Comparison of ENCODE assay signal across 1 cellular context in the genomic region with DNA sequence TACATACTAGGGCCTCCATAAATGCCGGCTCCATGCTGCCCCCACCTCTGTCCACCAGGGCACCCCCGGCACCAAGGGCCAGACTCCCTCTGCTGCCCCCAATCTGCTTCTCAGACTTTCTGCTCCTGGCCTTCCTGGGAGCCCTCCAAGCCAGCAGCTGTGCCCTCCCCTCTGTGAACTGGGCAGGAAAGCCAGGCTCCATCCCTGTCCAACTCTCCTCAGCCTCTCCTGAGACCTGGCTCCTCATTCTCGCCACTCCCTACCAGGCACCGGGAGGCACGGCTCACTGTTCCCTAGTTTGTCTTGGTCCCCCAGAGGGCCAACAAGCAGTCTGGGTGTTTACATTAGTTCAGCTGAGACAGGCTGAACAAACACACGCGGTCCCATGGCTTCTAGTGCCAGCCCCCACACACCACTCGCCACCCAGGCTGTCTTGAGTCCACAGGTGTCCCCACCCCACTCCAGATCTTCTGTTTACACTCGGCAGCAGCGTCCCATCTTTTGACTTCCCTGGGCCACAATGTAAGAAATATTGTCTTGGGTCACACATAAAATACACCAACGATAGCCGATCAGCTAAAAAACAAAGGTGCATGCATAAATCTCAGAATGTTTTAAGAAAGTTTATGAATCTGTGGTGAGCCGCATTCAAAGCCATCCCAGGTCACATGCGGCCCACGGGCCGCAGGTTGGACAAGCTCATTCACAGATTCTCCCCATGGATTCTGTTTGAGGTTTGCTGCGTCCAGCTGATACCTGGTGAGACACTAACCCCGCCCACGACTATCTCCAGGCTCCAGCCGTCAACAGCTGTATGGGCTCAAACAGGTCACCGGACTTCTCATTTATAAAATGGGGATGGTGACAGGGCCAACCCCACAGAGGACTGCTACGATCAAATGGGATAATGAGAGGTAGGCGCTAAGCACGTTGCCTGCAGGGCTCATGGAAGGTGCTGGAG.
TF ChIP-seq lines count a peak whose summit lies in the region.

No MANE protein-coding gene starts in this region.

TF ChIP-seq in K562, 482 proteins besides CTCF, POLR2A, EP300 and RAD21 (continued from another document and continues in another):
- TF ChIP-seq, protein P1, sequence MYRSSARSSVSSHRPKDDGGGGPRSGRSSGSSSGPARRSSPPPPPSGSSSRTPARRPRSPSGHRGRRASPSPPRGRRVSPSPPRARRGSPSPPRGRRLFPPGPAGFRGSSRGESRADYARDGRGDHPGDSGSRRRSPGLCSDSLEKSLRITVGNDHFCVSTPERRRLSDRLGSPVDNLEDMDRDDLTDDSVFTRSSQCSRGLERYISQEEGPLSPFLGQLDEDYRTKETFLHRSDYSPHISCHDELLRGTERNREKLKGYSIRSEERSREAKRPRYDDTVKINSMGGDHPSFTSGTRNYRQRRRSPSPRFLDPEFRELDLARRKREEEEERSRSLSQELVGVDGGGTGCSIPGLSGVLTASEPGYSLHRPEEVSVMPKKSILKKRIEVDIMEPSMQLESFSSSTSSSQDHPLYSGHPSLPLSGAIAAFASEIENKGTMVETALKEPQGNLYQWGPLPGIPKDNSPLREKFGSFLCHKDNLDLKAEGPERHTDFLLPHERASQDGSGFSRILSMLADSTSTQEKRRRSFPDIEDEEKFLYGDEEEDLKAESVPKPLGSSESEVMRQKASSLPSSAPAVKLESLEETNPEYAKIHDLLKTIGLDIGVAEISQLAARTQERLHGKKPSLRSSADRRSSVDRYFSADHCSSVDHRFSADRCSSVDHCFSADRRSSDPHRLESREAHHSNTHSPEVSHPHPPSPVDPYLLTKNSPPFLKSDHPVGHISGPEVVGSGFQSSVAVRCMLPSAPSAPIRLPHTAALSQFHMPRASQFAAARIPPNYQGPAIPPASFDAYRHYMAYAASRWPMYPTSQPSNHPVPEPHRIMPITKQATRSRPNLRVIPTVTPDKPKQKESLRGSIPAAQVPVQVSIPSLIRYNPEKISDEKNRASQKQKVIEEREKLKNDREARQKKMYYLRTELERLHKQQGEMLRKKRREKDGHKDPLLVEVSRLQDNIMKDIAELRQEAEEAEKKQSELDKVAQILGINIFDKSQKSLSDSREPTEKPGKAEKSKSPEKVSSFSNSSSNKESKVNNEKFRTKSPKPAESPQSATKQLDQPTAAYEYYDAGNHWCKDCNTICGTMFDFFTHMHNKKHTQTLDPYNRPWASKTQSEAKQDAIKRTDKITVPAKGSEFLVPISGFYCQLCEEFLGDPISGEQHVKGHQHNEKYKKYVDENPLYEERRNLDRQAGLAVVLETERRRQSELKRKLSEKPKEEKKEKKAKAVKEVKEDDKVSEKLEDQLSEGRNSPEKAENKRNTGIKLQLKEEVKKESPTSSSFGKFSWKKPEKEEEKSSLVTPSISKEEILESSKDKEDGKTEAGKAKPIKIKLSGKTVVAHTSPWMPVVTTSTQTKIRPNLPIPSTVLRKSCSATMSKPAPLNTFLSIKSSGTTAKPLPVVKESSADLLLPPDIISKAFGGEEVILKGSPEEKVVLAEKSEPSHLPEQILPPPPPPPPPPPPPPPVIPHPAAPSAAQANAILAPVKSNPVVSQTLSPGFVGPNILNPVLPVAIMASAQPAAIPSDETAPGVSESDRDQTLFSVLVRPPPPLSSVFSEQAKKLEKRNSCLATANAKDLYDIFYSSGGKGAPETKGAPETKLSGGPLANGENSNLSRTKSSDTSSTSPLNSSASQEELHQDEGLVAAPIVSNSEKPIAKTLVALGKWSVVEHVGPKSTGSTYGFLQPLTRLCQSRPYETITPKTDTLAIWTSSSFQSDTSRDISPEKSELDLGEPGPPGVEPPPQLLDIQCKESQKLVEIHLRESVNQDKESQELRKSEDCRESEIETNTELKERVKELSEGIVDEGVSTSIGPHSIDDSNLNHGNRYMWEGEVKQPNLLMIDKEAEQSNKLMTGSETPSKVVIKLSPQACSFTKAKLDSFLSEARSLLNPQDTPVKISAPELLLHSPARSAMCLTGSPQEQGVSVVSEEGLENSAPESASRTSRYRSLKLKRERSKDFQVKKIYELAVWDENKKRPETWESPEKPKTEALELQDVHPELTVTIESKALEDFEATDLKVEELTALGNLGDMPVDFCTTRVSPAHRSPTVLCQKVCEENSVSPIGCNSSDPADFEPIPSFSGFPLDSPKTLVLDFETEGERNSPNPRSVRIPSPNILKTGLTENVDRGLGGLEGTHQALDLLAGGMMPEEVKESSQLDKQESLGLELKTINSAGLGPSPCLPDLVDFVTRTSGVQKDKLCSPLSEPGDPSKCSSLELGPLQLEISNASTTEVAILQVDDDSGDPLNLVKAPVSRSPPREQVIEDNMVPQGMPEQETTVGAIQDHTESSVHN (IDR thresholded peaks at IDR 0.05; ENCODE audit: borderline replicate concordance in 1 of 2, low read depth in 1 of 2), result peak in 1 of 2 experiments; percentile 95; a peak in 2 of 4 replicates
- TF ChIP-seq KLF1 (tag; IDR thresholded peaks at IDR 0.05) (no peak), ZNF24 (IDR thresholded peaks at IDR 0.05) (0 out of 2 replicates have a peak, but pooled peaks have one; percentile 37), CSDE1 (IDR thresholded peaks at IDR 0.05) (no peak)
- TF ChIP-seq, protein P2, sequence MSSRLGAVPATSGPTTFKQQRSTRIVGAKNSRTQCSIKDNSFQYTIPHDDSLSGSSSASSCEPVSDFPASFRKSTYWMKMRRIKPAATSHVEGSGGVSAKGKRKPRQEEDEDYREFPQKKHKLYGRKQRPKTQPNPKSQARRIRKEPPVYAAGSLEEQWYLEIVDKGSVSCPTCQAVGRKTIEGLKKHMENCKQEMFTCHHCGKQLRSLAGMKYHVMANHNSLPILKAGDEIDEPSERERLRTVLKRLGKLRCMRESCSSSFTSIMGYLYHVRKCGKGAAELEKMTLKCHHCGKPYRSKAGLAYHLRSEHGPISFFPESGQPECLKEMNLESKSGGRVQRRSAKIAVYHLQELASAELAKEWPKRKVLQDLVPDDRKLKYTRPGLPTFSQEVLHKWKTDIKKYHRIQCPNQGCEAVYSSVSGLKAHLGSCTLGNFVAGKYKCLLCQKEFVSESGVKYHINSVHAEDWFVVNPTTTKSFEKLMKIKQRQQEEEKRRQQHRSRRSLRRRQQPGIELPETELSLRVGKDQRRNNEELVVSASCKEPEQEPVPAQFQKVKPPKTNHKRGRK (tag; IDR thresholded peaks at IDR 0.05), result no peak
- TF ChIP-seq, protein P3, sequence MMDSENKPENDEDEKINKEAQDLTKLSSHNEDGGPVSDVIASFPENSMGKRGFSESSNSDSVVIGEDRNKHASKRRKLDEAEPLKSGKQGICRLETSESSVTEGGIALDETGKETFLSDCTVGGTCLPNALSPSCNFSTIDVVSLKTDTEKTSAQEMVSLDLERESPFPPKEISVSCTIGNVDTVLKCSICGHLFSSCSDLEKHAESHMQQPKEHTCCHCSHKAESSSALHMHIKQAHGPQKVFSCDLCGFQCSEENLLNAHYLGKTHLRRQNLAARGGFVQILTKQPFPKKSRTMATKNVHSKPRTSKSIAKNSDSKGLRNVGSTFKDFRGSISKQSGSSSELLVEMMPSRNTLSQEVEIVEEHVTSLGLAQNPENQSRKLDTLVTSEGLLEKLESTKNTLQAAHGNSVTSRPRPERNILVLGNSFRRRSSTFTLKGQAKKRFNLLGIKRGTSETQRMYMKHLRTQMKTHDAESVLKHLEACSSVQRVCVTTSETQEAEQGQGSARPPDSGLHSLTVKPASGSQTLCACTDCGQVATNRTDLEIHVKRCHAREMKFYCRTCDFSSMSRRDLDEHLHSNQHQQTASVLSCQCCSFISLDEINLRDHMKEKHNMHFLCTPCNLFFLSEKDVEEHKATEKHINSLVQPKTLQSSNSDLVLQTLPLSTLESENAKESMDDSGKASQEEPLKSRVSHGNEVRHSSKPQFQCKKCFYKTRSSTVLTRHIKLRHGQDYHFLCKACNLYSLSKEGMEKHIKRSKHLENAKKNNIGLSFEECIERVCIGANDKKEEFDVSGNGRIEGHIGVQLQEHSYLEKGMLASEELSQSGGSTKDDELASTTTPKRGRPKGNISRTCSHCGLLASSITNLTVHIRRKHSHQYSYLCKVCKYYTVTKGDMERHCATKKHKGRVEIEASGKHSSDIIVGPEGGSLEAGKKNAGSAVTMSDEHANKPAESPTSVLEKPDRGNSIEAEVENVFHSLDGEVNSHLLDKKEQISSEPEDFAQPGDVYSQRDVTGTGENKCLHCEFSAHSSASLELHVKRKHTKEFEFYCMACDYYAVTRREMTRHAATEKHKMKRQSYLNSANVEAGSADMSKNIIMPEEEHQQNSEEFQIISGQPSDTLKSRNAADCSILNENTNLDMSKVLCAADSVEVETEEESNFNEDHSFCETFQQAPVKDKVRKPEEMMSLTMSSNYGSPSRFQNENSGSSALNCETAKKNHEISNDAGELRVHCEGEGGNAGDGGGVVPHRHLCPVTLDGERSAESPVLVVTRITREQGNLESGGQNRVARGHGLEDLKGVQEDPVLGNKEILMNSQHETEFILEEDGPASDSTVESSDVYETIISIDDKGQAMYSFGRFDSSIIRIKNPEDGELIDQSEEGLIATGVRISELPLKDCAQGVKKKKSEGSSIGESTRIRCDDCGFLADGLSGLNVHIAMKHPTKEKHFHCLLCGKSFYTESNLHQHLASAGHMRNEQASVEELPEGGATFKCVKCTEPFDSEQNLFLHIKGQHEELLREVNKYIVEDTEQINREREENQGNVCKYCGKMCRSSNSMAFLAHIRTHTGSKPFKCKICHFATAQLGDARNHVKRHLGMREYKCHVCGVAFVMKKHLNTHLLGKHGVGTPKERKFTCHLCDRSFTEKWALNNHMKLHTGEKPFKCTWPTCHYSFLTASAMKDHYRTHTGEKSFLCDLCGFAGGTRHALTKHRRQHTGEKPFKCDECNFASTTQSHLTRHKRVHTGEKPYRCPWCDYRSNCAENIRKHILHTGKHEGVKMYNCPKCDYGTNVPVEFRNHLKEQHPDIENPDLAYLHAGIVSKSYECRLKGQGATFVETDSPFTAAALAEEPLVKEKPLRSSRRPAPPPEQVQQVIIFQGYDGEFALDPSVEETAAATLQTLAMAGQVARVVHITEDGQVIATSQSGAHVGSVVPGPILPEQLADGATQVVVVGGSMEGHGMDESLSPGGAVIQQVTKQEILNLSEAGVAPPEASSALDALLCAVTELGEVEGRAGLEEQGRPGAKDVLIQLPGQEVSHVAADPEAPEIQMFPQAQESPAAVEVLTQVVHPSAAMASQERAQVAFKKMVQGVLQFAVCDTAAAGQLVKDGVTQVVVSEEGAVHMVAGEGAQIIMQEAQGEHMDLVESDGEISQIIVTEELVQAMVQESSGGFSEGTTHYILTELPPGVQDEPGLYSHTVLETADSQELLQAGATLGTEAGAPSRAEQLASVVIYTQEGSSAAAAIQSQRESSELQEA (IDR thresholded peaks at IDR 0.05; ENCODE audit: low read depth), result no peak
- TF ChIP-seq, protein P4, sequence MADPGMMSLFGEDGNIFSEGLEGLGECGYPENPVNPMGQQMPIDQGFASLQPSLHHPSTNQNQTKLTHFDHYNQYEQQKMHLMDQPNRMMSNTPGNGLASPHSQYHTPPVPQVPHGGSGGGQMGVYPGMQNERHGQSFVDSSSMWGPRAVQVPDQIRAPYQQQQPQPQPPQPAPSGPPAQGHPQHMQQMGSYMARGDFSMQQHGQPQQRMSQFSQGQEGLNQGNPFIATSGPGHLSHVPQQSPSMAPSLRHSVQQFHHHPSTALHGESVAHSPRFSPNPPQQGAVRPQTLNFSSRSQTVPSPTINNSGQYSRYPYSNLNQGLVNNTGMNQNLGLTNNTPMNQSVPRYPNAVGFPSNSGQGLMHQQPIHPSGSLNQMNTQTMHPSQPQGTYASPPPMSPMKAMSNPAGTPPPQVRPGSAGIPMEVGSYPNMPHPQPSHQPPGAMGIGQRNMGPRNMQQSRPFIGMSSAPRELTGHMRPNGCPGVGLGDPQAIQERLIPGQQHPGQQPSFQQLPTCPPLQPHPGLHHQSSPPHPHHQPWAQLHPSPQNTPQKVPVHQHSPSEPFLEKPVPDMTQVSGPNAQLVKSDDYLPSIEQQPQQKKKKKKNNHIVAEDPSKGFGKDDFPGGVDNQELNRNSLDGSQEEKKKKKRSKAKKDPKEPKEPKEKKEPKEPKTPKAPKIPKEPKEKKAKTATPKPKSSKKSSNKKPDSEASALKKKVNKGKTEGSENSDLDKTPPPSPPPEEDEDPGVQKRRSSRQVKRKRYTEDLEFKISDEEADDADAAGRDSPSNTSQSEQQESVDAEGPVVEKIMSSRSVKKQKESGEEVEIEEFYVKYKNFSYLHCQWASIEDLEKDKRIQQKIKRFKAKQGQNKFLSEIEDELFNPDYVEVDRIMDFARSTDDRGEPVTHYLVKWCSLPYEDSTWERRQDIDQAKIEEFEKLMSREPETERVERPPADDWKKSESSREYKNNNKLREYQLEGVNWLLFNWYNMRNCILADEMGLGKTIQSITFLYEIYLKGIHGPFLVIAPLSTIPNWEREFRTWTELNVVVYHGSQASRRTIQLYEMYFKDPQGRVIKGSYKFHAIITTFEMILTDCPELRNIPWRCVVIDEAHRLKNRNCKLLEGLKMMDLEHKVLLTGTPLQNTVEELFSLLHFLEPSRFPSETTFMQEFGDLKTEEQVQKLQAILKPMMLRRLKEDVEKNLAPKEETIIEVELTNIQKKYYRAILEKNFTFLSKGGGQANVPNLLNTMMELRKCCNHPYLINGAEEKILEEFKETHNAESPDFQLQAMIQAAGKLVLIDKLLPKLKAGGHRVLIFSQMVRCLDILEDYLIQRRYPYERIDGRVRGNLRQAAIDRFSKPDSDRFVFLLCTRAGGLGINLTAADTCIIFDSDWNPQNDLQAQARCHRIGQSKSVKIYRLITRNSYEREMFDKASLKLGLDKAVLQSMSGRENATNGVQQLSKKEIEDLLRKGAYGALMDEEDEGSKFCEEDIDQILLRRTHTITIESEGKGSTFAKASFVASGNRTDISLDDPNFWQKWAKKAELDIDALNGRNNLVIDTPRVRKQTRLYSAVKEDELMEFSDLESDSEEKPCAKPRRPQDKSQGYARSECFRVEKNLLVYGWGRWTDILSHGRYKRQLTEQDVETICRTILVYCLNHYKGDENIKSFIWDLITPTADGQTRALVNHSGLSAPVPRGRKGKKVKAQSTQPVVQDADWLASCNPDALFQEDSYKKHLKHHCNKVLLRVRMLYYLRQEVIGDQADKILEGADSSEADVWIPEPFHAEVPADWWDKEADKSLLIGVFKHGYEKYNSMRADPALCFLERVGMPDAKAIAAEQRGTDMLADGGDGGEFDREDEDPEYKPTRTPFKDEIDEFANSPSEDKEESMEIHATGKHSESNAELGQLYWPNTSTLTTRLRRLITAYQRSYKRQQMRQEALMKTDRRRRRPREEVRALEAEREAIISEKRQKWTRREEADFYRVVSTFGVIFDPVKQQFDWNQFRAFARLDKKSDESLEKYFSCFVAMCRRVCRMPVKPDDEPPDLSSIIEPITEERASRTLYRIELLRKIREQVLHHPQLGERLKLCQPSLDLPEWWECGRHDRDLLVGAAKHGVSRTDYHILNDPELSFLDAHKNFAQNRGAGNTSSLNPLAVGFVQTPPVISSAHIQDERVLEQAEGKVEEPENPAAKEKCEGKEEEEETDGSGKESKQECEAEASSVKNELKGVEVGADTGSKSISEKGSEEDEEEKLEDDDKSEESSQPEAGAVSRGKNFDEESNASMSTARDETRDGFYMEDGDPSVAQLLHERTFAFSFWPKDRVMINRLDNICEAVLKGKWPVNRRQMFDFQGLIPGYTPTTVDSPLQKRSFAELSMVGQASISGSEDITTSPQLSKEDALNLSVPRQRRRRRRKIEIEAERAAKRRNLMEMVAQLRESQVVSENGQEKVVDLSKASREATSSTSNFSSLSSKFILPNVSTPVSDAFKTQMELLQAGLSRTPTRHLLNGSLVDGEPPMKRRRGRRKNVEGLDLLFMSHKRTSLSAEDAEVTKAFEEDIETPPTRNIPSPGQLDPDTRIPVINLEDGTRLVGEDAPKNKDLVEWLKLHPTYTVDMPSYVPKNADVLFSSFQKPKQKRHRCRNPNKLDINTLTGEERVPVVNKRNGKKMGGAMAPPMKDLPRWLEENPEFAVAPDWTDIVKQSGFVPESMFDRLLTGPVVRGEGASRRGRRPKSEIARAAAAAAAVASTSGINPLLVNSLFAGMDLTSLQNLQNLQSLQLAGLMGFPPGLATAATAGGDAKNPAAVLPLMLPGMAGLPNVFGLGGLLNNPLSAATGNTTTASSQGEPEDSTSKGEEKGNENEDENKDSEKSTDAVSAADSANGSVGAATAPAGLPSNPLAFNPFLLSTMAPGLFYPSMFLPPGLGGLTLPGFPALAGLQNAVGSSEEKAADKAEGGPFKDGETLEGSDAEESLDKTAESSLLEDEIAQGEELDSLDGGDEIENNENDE (IDR thresholded peaks at IDR 0.05; ENCODE audit: low read depth, low read length), result no peak
